ENCODE assay signal across 10 cellular contexts in genomic region chr5:337565-338130, GRCh38. TPM values are rescaled to one million over a fixed set of nuclear protein-coding genes. Genes with fewer than 3 reads are reported as not detected.
DNase-seq lines count a peak whose midpoint lies in the region; ATAC-seq, FAIRE-seq and TF ChIP-seq lines count a peak whose summit lies in the region.
"Had no signal": no experiment of that assay in that cellular context is flagged by ENCODE, and none has a peak within 500 bp of the region (broad histone marks: within the 10 kb centered on the region; RNA-seq: fewer than 3 reads in every experiment).

No MANE protein-coding gene starts in this region.

- H3K79me1 ChIP-seq in mesenchymal stem cell (replicated peaks; ENCODE audit: low read length, poor library complexity, severe bottlenecking), result no peaks in the 10 kb centered on the region

- peak overlapping the region; percentile 35 for H4K8ac ChIP-seq in mesenchymal stem cell (ENCODE audit: low read length)

- H3K4me1 ChIP-seq in GM12878 (ENCODE audit: control insufficient read depth, insufficient read depth, low read length) (peaks cover 33% of the 10 kb centered on the region), mesenchymal stem cell (ENCODE audit: control insufficient read depth, insufficient read depth, low read depth, low read length) (peaks cover 4% of the 10 kb centered on the region), uterus (no peaks in the 10 kb centered on the region)

- BruUV-seq in GM12878 (replicated peaks; lab: Mats Ljungman, UMichigan), result no TSS peak

- H3K27ac ChIP-seq in GM12878 (ENCODE audit: control insufficient read depth, insufficient read depth) (no peak overlapping the region), mesenchymal stem cell (ENCODE audit: low read length, poor library complexity, severe bottlenecking) (no peak overlapping the region), uterus (no peak overlapping the region)
- H3K27ac ChIP-seq: HL-60 had no signal

- H3K9me3 Mint-ChIP-seq in activated CD4-positive, alpha-beta memory T cell treated with anti-CD3 and anti-CD28 coated beads for 36 hours, result no peaks in the 10 kb centered on the region

- H2BK15ac ChIP-seq in mesenchymal stem cell (ENCODE audit: low read depth, poor library complexity, severe bottlenecking), result no peak overlapping the region

- no peak for ATAC-seq in GM12878

- intact Hi-C loops in GM12878 (cut with micrococcal nuclease; ENCODE audit: unreplicated experiment), result no loop called here
- intact Hi-C loops in activated CD4-positive, alpha-beta memory T cell treated with anti-CD3 and anti-CD28 coated beads for 36 hours (cut with micrococcal nuclease), result no loop called here
- intact Hi-C loops in uterus (cut with DNase I; ENCODE audit: low total_unique reads), result no loop called here

- H3K27me3 ChIP-seq in GM12878 (replicated peaks in 1 of 2; ENCODE audit: control insufficient read depth in 2 of 2, insufficient read depth in 2 of 2, low read length in 1 of 2), result no peaks in the 10 kb centered on the region
- no peaks in the 10 kb centered on the region for H3K27me3 ChIP-seq in mesenchymal stem cell (ENCODE audit: control insufficient read depth in 1 of 2, insufficient read depth in 1 of 2, low read length in 2 of 2)
- H3K27me3 ChIP-seq in uterus, result no peaks in the 10 kb centered on the region

- peaks cover 11% of the 10 kb centered on the region for H3K27me3 Mint-ChIP-seq in activated CD4-positive, alpha-beta memory T cell treated with anti-CD3 and anti-CD28 coated beads for 36 hours
- H3K27me3 Mint-ChIP-seq: activated naive CD8-positive, alpha-beta T cell treated with anti-CD3 and anti-CD28 coated beads, Interleukin-2, amount 10 ng/mL, durations not matched to agents 7 days and 5 days had no signal

- no peak overlapping the region for H2AK5ac ChIP-seq in mesenchymal stem cell (ENCODE audit: low read length, severe bottlenecking)

- peaks cover 95% of the 10 kb centered on the region for H3K79me2 ChIP-seq in GM12878 (ENCODE audit: control insufficient read depth, insufficient read depth, low read length)

- CTCF ChIA-PET in GM12878 (lab: Yijun Ruan, JAX), result interaction anchor here (0.8 to 2.9 kb wide), 7 partner anchors 12 to 94 kb away, joined by 3 to 8 read pairs (median 6); partner anchors contain the start of gene AHRR
- CTCF ChIA-PET in activated CD4-positive, alpha-beta memory T cell treated with anti-CD3 and anti-CD28 coated beads for 36 hours (lab: Charles Lee), result no interaction called here

- H3K4me3 Mint-ChIP-seq in activated CD4-positive, alpha-beta memory T cell treated with anti-CD3 and anti-CD28 coated beads for 36 hours, result no peak overlapping the region
- H3K4me3 Mint-ChIP-seq: activated naive CD8-positive, alpha-beta T cell treated with anti-CD3 and anti-CD28 coated beads, Interleukin-2, amount 10 ng/mL, durations not matched to agents 7 days and 5 days had no signal

- 88% methylated on average over 12 of the region's 12 CpGs for WGBS in GM12878 (ENCODE audit: insufficient coverage, insufficient replicate concordance, low lambda C conversion rate, missing lambda C conversion rate)
- WGBS in mesenchymal stem cell, result 68% methylated on average over 12 of the region's 12 CpGs

- no peak overlapping the region for H4K91ac ChIP-seq in mesenchymal stem cell (ENCODE audit: low read length)

- H2BK120ac ChIP-seq in mesenchymal stem cell (ENCODE audit: low read depth, low read length), result no peak overlapping the region

- FAIRE-seq in HTR-8/SVneo (lab: Jason Lieb, UNC) (peak; percentile 80), GM12878 (lab: Jason Lieb, UNC) (no peak)

- H2AFZ ChIP-seq in GM12878 (ENCODE audit: control insufficient read depth, low read depth, low read length), result no peak overlapping the region
- no peak overlapping the region for H2AFZ ChIP-seq in mesenchymal stem cell (ENCODE audit: low read depth, low read length)

- no peak overlapping the region for H3K18ac ChIP-seq in mesenchymal stem cell (ENCODE audit: low read depth in 1 of 2, low read length in 2 of 2)

- no peaks in the 10 kb centered on the region; the same call in 1 of the 3 replicates for H3K9me3 ChIP-seq in GM12878 (replicated peaks; ENCODE audit: control insufficient read depth, insufficient read depth, low read length)
- no peaks in the 10 kb centered on the region for H3K9me3 ChIP-seq in mesenchymal stem cell (ENCODE audit: control insufficient read depth, low read length)
- no peaks in the 10 kb centered on the region for H3K9me3 ChIP-seq in uterus

- DNase-seq in D341Med (ENCODE audit: low spot score) (peak; percentile 57), HTR-8/SVneo (ENCODE audit: insufficient read length, low spot score) (peak; percentile 83), GM12878 (ENCODE audit: low read depth, low spot score) (no peak), mesenchymal stem cell (peak; percentile 69), erythroblast (lab: John Stamatoyannopoulos, UW) (no peak), uterus (no peak), NCI-H1092 (lab: John Stamatoyannopoulos, UW) (no peak)
- no peak for DNase-seq in activated CD4-positive, alpha-beta memory T cell treated with anti-CD3 and anti-CD28 coated beads for 36 hours
- DNase-seq: activated naive CD8-positive, alpha-beta T cell treated with anti-CD3 and anti-CD28 coated beads, Interleukin-2, amount 10 ng/mL, durations not matched to agents 7 days and 5 days had no signal

- no peak overlapping the region for H3K14ac ChIP-seq in mesenchymal stem cell (ENCODE audit: low read length in 2 of 2)

- no peaks in the 10 kb centered on the region for H4K20me1 ChIP-seq in GM12878 (ENCODE audit: control insufficient read depth, insufficient read depth)

- peak overlapping the region in 1 of 2 experiments; percentile 24 for H3K4ac ChIP-seq in mesenchymal stem cell (ENCODE audit: low read depth in 1 of 2, low read length in 2 of 2)

- H3K36me3 Mint-ChIP-seq in activated CD4-positive, alpha-beta memory T cell treated with anti-CD3 and anti-CD28 coated beads for 36 hours, result no peaks in the 10 kb centered on the region

- no peak for TF ChIP-seq EP300 in GM12878 (IDR thresholded peaks at IDR 0.05; ENCODE audit: borderline replicate concordance in 1 of 2, control insufficient read depth in 1 of 2, low read depth in 2 of 2, low read length in 2 of 2)

- TF ChIP-seq POLR2A in GM12878 (IDR thresholded peaks at IDR 0.05; ENCODE audit: low read depth, low read length) (no peak), erythroblast (IDR thresholded peaks at IDR 0.05; ENCODE audit: low read length) (no peak), uterus (IDR thresholded peaks at IDR 0.05) (no peak)

- SMC1A ChIA-PET in GM12878 (lab: Charles Lee; ENCODE audit: uncharacterized antibody, unreplicated experiment), result interaction anchor here (1.1 to 3.8 kb wide), 8 partner anchors 11 to 69 kb away, joined by 3 to 13 read pairs (median 4); no protein-coding TSS in a partner anchor

- POLR2A ChIA-PET in GM12878 (lab: Charles Lee), result interaction anchor here (0.6 to 1.7 kb wide), 4 partner anchors 9 to 31 kb away, joined by 3 to 5 read pairs (median 4); partner anchors contain the start of gene AHRR
- POLR2A ChIA-PET in activated CD4-positive, alpha-beta memory T cell treated with anti-CD3 and anti-CD28 coated beads for 36 hours (lab: Charles Lee), result no interaction called here

- H3K4me3 ChIP-seq in GM12878 (no peak overlapping the region), mesenchymal stem cell (ENCODE audit: insufficient read depth in 1 of 2, low read depth in 1 of 2, low read length in 2 of 2) (no peak overlapping the region), uterus (no peak overlapping the region)

- peaks cover 30% of the 10 kb centered on the region for H3K4me1 Mint-ChIP-seq in activated CD4-positive, alpha-beta memory T cell treated with anti-CD3 and anti-CD28 coated beads for 36 hours (ENCODE audit: low read depth)

- RAD21 ChIA-PET in GM12878 (lab: Charles Lee; ENCODE audit: unreplicated experiment), result interaction anchor here (0.9 to 1.3 kb wide), 4 partner anchors 21 to 87 kb away, joined by 3 to 7 read pairs (median 4); no protein-coding TSS in a partner anchor

- no peak overlapping the region for H3K27ac Mint-ChIP-seq in activated CD4-positive, alpha-beta memory T cell treated with anti-CD3 and anti-CD28 coated beads for 36 hours
- H3K27ac Mint-ChIP-seq: activated naive CD8-positive, alpha-beta T cell treated with anti-CD3 and anti-CD28 coated beads, Interleukin-2, amount 10 ng/mL, durations not matched to agents 7 days and 5 days had no signal

- no peak for TF ChIP-seq RAD21 in GM12878 (IDR thresholded peaks at IDR 0.05; ENCODE audit: insufficient read depth, low read depth, low read length)

- H3K4me2 ChIP-seq in GM12878 (ENCODE audit: control insufficient read depth, insufficient read depth) (peak overlapping the region; percentile 15), mesenchymal stem cell (ENCODE audit: low read length, poor library complexity, severe bottlenecking) (no peak overlapping the region)

- TF ChIP-seq CTCF in GM12878 (IDR thresholded peaks at IDR 0.05 in 2 of 3, conservative IDR thresholded peaks at IDR 0.05 in 1 of 3; ENCODE audit: control insufficient read depth in 2 of 3, extremely low read depth in 1 of 3, insufficient read depth in 1 of 3, low read depth in 3 of 3, low read length in 3 of 3), result peak in 1 of 3 experiments; percentile 20; a peak in 2 of 6 replicates
- no peak for TF ChIP-seq CTCF in uterus (IDR thresholded peaks at IDR 0.05)

- H3K9ac ChIP-seq in GM12878 (ENCODE audit: control insufficient read depth, insufficient read depth, low read length), result no peak overlapping the region
- H3K9ac ChIP-seq in mesenchymal stem cell (ENCODE audit: low read length), result no peak overlapping the region

- H2BK12ac ChIP-seq in mesenchymal stem cell (ENCODE audit: low read length in 2 of 2), result peak overlapping the region in 1 of 2 experiments; percentile 37

- H3K36me3 ChIP-seq in GM12878 (ENCODE audit: control insufficient read depth in 2 of 2, insufficient read depth in 2 of 2, low read length in 1 of 2), result peaks cover 0 to 7% of the 10 kb centered on the region in 2 experiments; a peak in 2 of 4 replicates
- H3K36me3 ChIP-seq in mesenchymal stem cell (ENCODE audit: control insufficient read depth in 1 of 2, insufficient read depth in 2 of 2, low read depth in 1 of 2, low read length in 2 of 2), result no peaks in the 10 kb centered on the region
- H3K36me3 ChIP-seq in uterus, result no peaks in the 10 kb centered on the region

- in situ Hi-C loops in GM12878 (cut with MboI), result no loop called here

- no peak overlapping the region for H3K23ac ChIP-seq in mesenchymal stem cell (ENCODE audit: low read length in 2 of 2)

- H2BK5ac ChIP-seq in mesenchymal stem cell (ENCODE audit: low read depth, low read length, poor library complexity, severe bottlenecking), result no peak overlapping the region

RNA-seq across cellular contexts. Expression of gene AHRR, which starts 16.1 kb away (rescaled TPM):
- 101 and 129 TPM in 2 replicates for total RNA-seq in GM12878 (2013; cell fraction: nucleolus; rRNA removed)
- 19.6 and 22.1 TPM in 2 replicates for total RNA-seq in GM12878 (2014; rRNA removed)
- 9.4 and 11.7 TPM in 2 replicates for total RNA-seq in GM12878 (2014; rRNA removed; fragmentation: Illumina TruSeq; extraction: Trizol)
- total RNA-seq in GM12878 (2021), result 27.8 and 35.2 TPM in 2 replicates
- polyA plus RNA-seq in GM12878 (2011; ENCODE audit: low read depth), result 8.4 TPM
- 13.5 and 17.3 TPM in 2 replicates for polyA plus RNA-seq in GM12878 (2011; rRNA removed)
- polyA plus RNA-seq in GM12878 (2011; cell fraction: cytosol; rRNA removed), result 26.3 and 28.6 TPM in 2 replicates
- polyA plus RNA-seq in GM12878 (2011; cell fraction: nucleus; rRNA removed), result 92.9 and 105 TPM in 2 replicates
- polyA plus RNA-seq in GM12878 (2012), result 23.5 and 31.3 TPM in 2 replicates
- polyA plus RNA-seq in GM12878 (2014; fragmentation: Illumina TruSeq; extraction: Trizol), result 5.7 and 10.8 TPM in 2 replicates
- 1 to 10 TPM in 1 of 2 experiments, under 1 TPM in 1; 0.90 to 1.1 TPM for polyA plus RNA-seq in GM12878 (2014; fragmentation: Nextera tagmentation; extraction: Ambion mirVana)
- polyA plus RNA-seq in GM12878 (2014; rRNA removed), result 29.8 and 30.6 TPM in 2 replicates
- polyA plus RNA-seq in GM12878 (2016; fragmentation: Nextera tagmentation; extraction: Ambion mirVana), result 10 to 100 TPM; 21.1 to 21.3 TPM
- polyA minus RNA-seq in GM12878 (2011; rRNA and poly(A)+ RNA removed), result 8.8 and 21.8 TPM in 2 replicates
- polyA minus RNA-seq in GM12878 (2011; cell fraction: cytosol; rRNA and poly(A)+ RNA removed), result 6.5 and 7.8 TPM in 2 replicates
- 24.8 and 31.4 TPM in 2 replicates for polyA minus RNA-seq in GM12878 (2011; cell fraction: nucleus; rRNA and poly(A)+ RNA removed)
- 12.1 TPM for polyA plus RNA-seq in mesenchymal stem cell (2013, experiment 1 of 2)
- polyA plus RNA-seq in mesenchymal stem cell (2013, experiment 2 of 2), result 12.0 TPM
- 10 to 100 TPM; 16.7 to 16.8 TPM for total RNA-seq in activated CD4-positive, alpha-beta memory T cell treated with anti-CD3 and anti-CD28 coated beads for 36 hours
- 1 to 10 TPM in 2 of 4 donors, under 1 TPM in 1, not detected in 1; 0.26 to 9.1 (median 6.6) TPM for total RNA-seq in uterus

Comparison
In these comparisons a context has a peak if more than half of its experiments do, and no peak if none do; other contexts are left out.
1. DNase-seq: peak in D341Med (single experiment), HTR-8/SVneo (single experiment) and mesenchymal stem cell (single experiment); none in GM12878 (single experiment), activated CD4-positive, alpha-beta memory T cell treated with anti-CD3 and anti-CD28 coated beads for 36 hours (single experiment), erythroblast (0 of 2), uterus (0 of 2) and NCI-H1092 (single experiment).